Comparison of ENCODE assay signal across 34 cellular contexts in genomic region chr19:15964231-15964630, GRCh38. TPM values are rescaled to one million over a fixed set of nuclear protein-coding genes. Genes with fewer than 3 reads are reported as not detected.
"Had no signal": no experiment of that assay in that cellular context is flagged by ENCODE, and none has a peak within 500 bp of the region (broad histone marks: within the 10 kb centered on the region; RNA-seq: fewer than 3 reads in every experiment).

No MANE protein-coding gene starts in this region.

- H3K27ac Mint-ChIP-seq: stimulated activated effector memory CD8-positive, alpha-beta T cell treated with anti-CD3 and anti-CD28 coated beads, Interleukin-12 subunit alpha, Interleukin-12 subunit beta, amount 100 ng/mL, for 72 hours; stimulated activated memory B cell treated with anti-CD40 and anti-IgM and Interleukin-4, amounts not matched to agents 10 μg/mL and 1 μg/mL and 100 μg/mL, for 72 hours; stimulated activated naive B cell treated with anti-CD40 and anti-IgM and Interleukin-4, amounts not matched to agents 10 μg/mL and 1 μg/mL and 100 μg/mL, for 72 hours; stimulated activated naive CD8-positive, alpha-beta T cell treated with anti-CD3 and anti-CD28 coated beads, Interleukin-15, amount 100 ng/mL, for 72 hours; stimulated activated naive CD8-positive, alpha-beta T cell treated with anti-CD3 and anti-CD28 coated beads, Interleukin-15, Interleukin-2, amounts not matched to agents 100 ng/mL and 50 ng/mL, for 24 hours; type B pancreatic cell had no signal

- ATAC-seq: stimulated activated effector memory CD8-positive, alpha-beta T cell treated with anti-CD3 and anti-CD28 coated beads, Interleukin-12 subunit alpha, Interleukin-12 subunit beta, amount 100 ng/mL, for 72 hours; stimulated activated memory B cell treated with anti-CD40 and anti-IgM and Interleukin-4, amounts not matched to agents 10 μg/mL and 1 μg/mL and 100 μg/mL, for 72 hours; stimulated activated naive B cell treated with anti-CD40 and anti-IgM and Interleukin-4, amounts not matched to agents 10 μg/mL and 1 μg/mL and 100 μg/mL, for 72 hours; stimulated activated naive CD8-positive, alpha-beta T cell treated with anti-CD3 and anti-CD28 coated beads, Interleukin-15, amount 100 ng/mL, for 72 hours; stimulated activated naive CD8-positive, alpha-beta T cell treated with anti-CD3 and anti-CD28 coated beads, Interleukin-15, Interleukin-2, amounts not matched to agents 100 U/mL and 50 U/mL, for 24 hours; upper lobe of right lung had no signal

- H3K9me3 ChIP-seq: testis, thyroid gland, transverse colon, upper lobe of right lung, uterus, vagina had no signal

- H3K36me3 ChIP-seq: stomach, suprapubic skin, thoracic aorta, thyroid gland, tibial artery, tibial nerve, transverse colon, upper lobe of left lung, upper lobe of right lung, uterus, vagina had no signal

- H3K4me1 ChIP-seq: stomach, suprapubic skin, testis, thyroid gland, tibial artery, tibial nerve, transverse colon, upper lobe of left lung, upper lobe of right lung, uterus, vagina had no signal

- DNase-seq: stimulated activated CD4-positive, alpha-beta T cell treated with anti-CD3 and anti-CD28 coated beads, Interleukin-2, amount 100 ng/mL, for 48 hours; stimulated activated CD4-positive, alpha-beta T cell treated with anti-CD3 and anti-CD28 coated beads, Interleukin-4, amount 100 ng/mL, for 1 hour; stimulated activated CD4-positive, alpha-beta T cell treated with anti-CD3 and anti-CD28 coated beads, Interleukin-4, amount 100 ng/mL, for 24 hours; stimulated activated CD4-positive, alpha-beta T cell treated with anti-CD3 and anti-CD28 coated beads, Interleukin-4, amount 100 ng/mL, for 4 hours; stimulated activated CD8-positive, alpha-beta memory T cell treated with anti-CD3 and anti-CD28 coated beads, Interleukin-4, amount 100 ng/mL, for 48 hours; stimulated activated naive B cell treated with anti-CD40 and anti-IgM and Interleukin-4, amounts not matched to agents 10 μg/mL and 1 μg/mL and 100 μg/mL, for 72 hours; stimulated activated naive CD4-positive, alpha-beta T cell; stimulated activated naive CD4-positive, alpha-beta T cell treated with Interleukin-2 at 50 U/mL for 16 hours; stimulated activated naive CD8-positive, alpha-beta T cell treated with anti-CD3 and anti-CD28 coated beads, Interleukin-15, amount 100 ng/mL, for 72 hours; stimulated activated naive CD8-positive, alpha-beta T cell treated with anti-CD3 and anti-CD28 coated beads, Interleukin-15, Interleukin-2, amounts not matched to agents 100 U/mL and 50 U/mL, for 24 hours; stomach; substantia nigra; testis; thyroid gland; tibial artery; transverse colon; trophoblast cell; upper lobe of left lung; upper lobe of right lung; uterus had no signal

- H3K4me3 Mint-ChIP-seq: stimulated activated effector memory CD8-positive, alpha-beta T cell treated with anti-CD3 and anti-CD28 coated beads, Interleukin-12 subunit alpha, Interleukin-12 subunit beta, amount 100 ng/mL, for 72 hours; stimulated activated memory B cell treated with anti-CD40 and anti-IgM and Interleukin-4, amounts not matched to agents 10 μg/mL and 1 μg/mL and 100 μg/mL, for 72 hours; stimulated activated naive B cell treated with anti-CD40 and anti-IgM and Interleukin-4, amounts not matched to agents 10 μg/mL and 1 μg/mL and 100 μg/mL, for 72 hours; stimulated activated naive CD8-positive, alpha-beta T cell treated with anti-CD3 and anti-CD28 coated beads, Interleukin-15, amount 100 ng/mL, for 72 hours; stimulated activated naive CD8-positive, alpha-beta T cell treated with anti-CD3 and anti-CD28 coated beads, Interleukin-15, Interleukin-2, amounts not matched to agents 100 ng/mL and 50 ng/mL, for 24 hours; type B pancreatic cell had no signal

- H3K36me3 Mint-ChIP-seq: stimulated activated effector memory CD8-positive, alpha-beta T cell treated with anti-CD3 and anti-CD28 coated beads, Interleukin-12 subunit alpha, Interleukin-12 subunit beta, amount 100 ng/mL, for 72 hours; stimulated activated memory B cell treated with anti-CD40 and anti-IgM and Interleukin-4, amounts not matched to agents 10 μg/mL and 1 μg/mL and 100 μg/mL, for 72 hours; stimulated activated naive B cell treated with anti-CD40 and anti-IgM and Interleukin-4, amounts not matched to agents 10 μg/mL and 1 μg/mL and 100 μg/mL, for 72 hours; type B pancreatic cell had no signal

- H3K4me1 Mint-ChIP-seq: stimulated activated effector memory CD8-positive, alpha-beta T cell treated with anti-CD3 and anti-CD28 coated beads, Interleukin-12 subunit alpha, Interleukin-12 subunit beta, amount 100 ng/mL, for 72 hours; stimulated activated memory B cell treated with anti-CD40 and anti-IgM and Interleukin-4, amounts not matched to agents 10 μg/mL and 1 μg/mL and 100 μg/mL, for 72 hours; stimulated activated naive B cell treated with anti-CD40 and anti-IgM and Interleukin-4, amounts not matched to agents 10 μg/mL and 1 μg/mL and 100 μg/mL, for 72 hours; stimulated activated naive CD8-positive, alpha-beta T cell treated with anti-CD3 and anti-CD28 coated beads, Interleukin-15, amount 100 ng/mL, for 72 hours had no signal

- H3K27me3 Mint-ChIP-seq: type B pancreatic cell had no signal

- FAIRE-seq: urothelium cell line had no signal

- H3K9me3 Mint-ChIP-seq: stimulated activated effector memory CD8-positive, alpha-beta T cell treated with anti-CD3 and anti-CD28 coated beads, Interleukin-12 subunit alpha, Interleukin-12 subunit beta, amount 100 ng/mL, for 72 hours; stimulated activated memory B cell treated with anti-CD40 and anti-IgM and Interleukin-4, amounts not matched to agents 10 μg/mL and 1 μg/mL and 100 μg/mL, for 72 hours; stimulated activated naive CD8-positive, alpha-beta T cell treated with anti-CD3 and anti-CD28 coated beads, Interleukin-15, amount 100 ng/mL, for 72 hours; stimulated activated naive CD8-positive, alpha-beta T cell treated with anti-CD3 and anti-CD28 coated beads, Interleukin-15, Interleukin-2, amounts not matched to agents 100 ng/mL and 50 ng/mL, for 24 hours had no signal

- H3K4me3 ChIP-seq: stomach, suprapubic skin, testis, thoracic aorta, thyroid gland, tibial artery, tibial nerve, transverse colon, upper lobe of left lung, upper lobe of right lung, uterus, vagina had no signal

- H3K27me3 ChIP-seq: testis, thyroid gland, tibial nerve, upper lobe of left lung, uterus, vagina had no signal

- H3K27ac ChIP-seq: stomach, suprapubic skin, testis, thoracic aorta, thyroid gland, tibial artery, tibial nerve, transverse colon, upper lobe of left lung, upper lobe of right lung, uterus, vagina had no signal

RNA-seq across cellular contexts. Expression of gene OR10H4, which starts 15.4 kb away (rescaled TPM):
- total RNA-seq: stomach, subcutaneous adipose tissue, suprapubic skin, temporal lobe, thoracic aorta, thyroid gland, tibial nerve, transverse colon, upper lobe of left lung, upper lobe of right lung, ureter, urinary bladder, uterus, vagina had no signal
- polyA plus RNA-seq: stomach, thymus, urinary bladder had no signal

RNA-seq across cellular contexts. Expression of gene CYP4F11, which starts 29.9 kb away (rescaled TPM):
- total RNA-seq: temporal lobe had no signal
